In genomic region chr3:139355937-139356336, GRCh38 we compare ENCODE assay signal across 16 cellular contexts. TPM values are rescaled to one million over a fixed set of nuclear protein-coding genes. Genes with fewer than 3 reads are reported as not detected.
DNase-seq lines count a peak whose midpoint lies in the region; ATAC-seq, FAIRE-seq and TF ChIP-seq lines count a peak whose summit lies in the region.
"Had no signal": no experiment of that assay in that cellular context is flagged by ENCODE, and none has a peak within 500 bp of the region (broad histone marks: within the 10 kb centered on the region; RNA-seq: fewer than 3 reads in every experiment).

No MANE protein-coding gene starts in this region.

- H3K4me3 Mint-ChIP-seq in CD8-positive, alpha-beta T cell, result no peak overlapping the region
- no peak overlapping the region for H3K4me3 Mint-ChIP-seq in osteocyte (ENCODE audit: unreplicated experiment)

- TF ChIP-seq POLR2A in GM12891 (IDR thresholded peaks at IDR 0.05; ENCODE audit: low read depth, low read length), result no peak; the same call in 1 of the 2 replicates

- no peaks in the 10 kb centered on the region for H3K27me3 Mint-ChIP-seq in CD8-positive, alpha-beta T cell (ENCODE audit: low read depth)
- no peaks in the 10 kb centered on the region for H3K27me3 Mint-ChIP-seq in osteocyte (ENCODE audit: unreplicated experiment)

- H3K4me2 ChIP-seq in SK-N-SH, result no peak overlapping the region
- no peak overlapping the region for H3K4me2 ChIP-seq in mammary epithelial cell (ENCODE audit: insufficient read depth, low read depth, low read length)

- no peak for TF ChIP-seq EP300 in SK-N-SH (IDR thresholded peaks at IDR 0.05; ENCODE audit: borderline replicate concordance in 1 of 2, low read depth in 1 of 2, low read length in 1 of 2)

- H3K36me3 Mint-ChIP-seq in CD8-positive, alpha-beta T cell, result peaks cover 84% of the 10 kb centered on the region
- H3K36me3 Mint-ChIP-seq in osteocyte (ENCODE audit: unreplicated experiment), result peaks cover 68% of the 10 kb centered on the region

- no peak overlapping the region for H2AFZ ChIP-seq in SK-N-SH (ENCODE audit: low read depth)
- H2AFZ ChIP-seq in mammary epithelial cell (ENCODE audit: low read depth, low read length), result no peak overlapping the region

- H3K4me1 ChIP-seq in CD8-positive, alpha-beta T cell (ENCODE audit: insufficient read depth, low read length), result no peaks in the 10 kb centered on the region
- peaks cover 0 to 6% of the 10 kb centered on the region in 2 experiments; a peak in 1 of 4 replicates for H3K4me1 ChIP-seq in SK-N-SH (ENCODE audit: control insufficient read depth in 1 of 2, insufficient read depth in 2 of 2, low read depth in 1 of 2, low read length in 1 of 2)
- H3K4me1 ChIP-seq in mammary epithelial cell (ENCODE audit: insufficient read depth, low read length), result no peaks in the 10 kb centered on the region
- H3K4me1 ChIP-seq: HAP-1 had no signal

- peaks cover 63% of the 10 kb centered on the region for H3F3A ChIP-seq in SK-N-SH (replicated peaks; ENCODE audit: insufficient read depth)

- H3K79me2 ChIP-seq in SK-N-SH (ENCODE audit: insufficient read depth) (peaks cover 10% of the 10 kb centered on the region; the same call in 1 of the 2 replicates), mammary epithelial cell (ENCODE audit: insufficient read depth, low read length) (peaks cover 4% of the 10 kb centered on the region)

- H3K4me1 Mint-ChIP-seq in CD8-positive, alpha-beta T cell (ENCODE audit: low read depth), result no peaks in the 10 kb centered on the region
- H3K4me1 Mint-ChIP-seq in osteocyte (ENCODE audit: unreplicated experiment), result no peaks in the 10 kb centered on the region

- H3K9me3 ChIP-seq in CD8-positive, alpha-beta T cell (ENCODE audit: low read length), result no peaks in the 10 kb centered on the region
- H3K9me3 ChIP-seq in SK-N-SH (no peaks in the 10 kb centered on the region), mammary epithelial cell (replicated peaks; ENCODE audit: insufficient read depth, low read length) (no peaks in the 10 kb centered on the region)
- H3K9me3 ChIP-seq: HAP-1, heart left ventricle had no signal

- intact Hi-C loops in CD8-positive, alpha-beta T cell (cut with DNase I, micrococcal nuclease), result loop anchor here in 1 of 2 experiments (2.0 kb wide), 1 partner anchor 19 kb away; no protein-coding TSS in a partner anchor
- intact Hi-C loops in dorsolateral prefrontal cortex (cut with DNase I) (no loop called here), mammary epithelial cell (cut with micrococcal nuclease) (no loop called here)

- no peak for ATAC-seq in CD8-positive, alpha-beta T cell

- no peak overlapping the region for H3K27ac ChIP-seq in CD8-positive, alpha-beta T cell (ENCODE audit: low read depth, low read length)
- H3K27ac ChIP-seq in SK-N-SH (ENCODE audit: low read depth in 2 of 2, low read length in 1 of 2) (peak overlapping the region; percentile 0 to 47; a peak in 2 of 4 replicates), dorsolateral prefrontal cortex (peak overlapping the region in 57 of 59 donors; percentile 18 to 84 (median 70)), mammary epithelial cell (ENCODE audit: insufficient read depth, low read depth, low read length) (no peak overlapping the region)
- H3K27ac ChIP-seq: heart left ventricle had no signal

- no peak for FAIRE-seq in GM12891 (lab: Jason Lieb, UNC)
- FAIRE-seq: GM19239 had no signal

- H3K36me3 ChIP-seq in CD8-positive, alpha-beta T cell (ENCODE audit: insufficient read depth, low read length), result peaks cover 54% of the 10 kb centered on the region
- H3K36me3 ChIP-seq in SK-N-SH (replicated peaks in 1 of 2; ENCODE audit: control insufficient read depth in 1 of 2, insufficient read depth in 2 of 2, low read length in 1 of 2) (peaks cover 87 to 98% of the 10 kb centered on the region in 2 experiments), mammary epithelial cell (ENCODE audit: insufficient read depth, low read length) (peaks cover 41% of the 10 kb centered on the region)

- dilution Hi-C loops in mammary epithelial cell (cut with HindIII; ENCODE audit: low sequenced_read_pairs), result no loop called here

- peak overlapping the region; percentile 19 for H3K27ac Mint-ChIP-seq in CD8-positive, alpha-beta T cell
- H3K27ac Mint-ChIP-seq in osteocyte (ENCODE audit: unreplicated experiment), result peak overlapping the region; percentile 57

- H3K9ac ChIP-seq in SK-N-SH, result no peak overlapping the region
- no peak overlapping the region for H3K9ac ChIP-seq in mammary epithelial cell (ENCODE audit: insufficient read depth, low read length)

- no peak for TF ChIP-seq CTCF in CD8-positive, alpha-beta T cell (IDR thresholded peaks at IDR 0.05)
- TF ChIP-seq CTCF in SK-N-SH (IDR thresholded peaks at IDR 0.05) (no peak), dorsolateral prefrontal cortex (IDR thresholded peaks at IDR 0.05 in 54 of 56, conservative IDR thresholded peaks at IDR 0.05 in 2 of 56; ENCODE audit: low read depth in 1 of 56, partially characterized antibody in 56 of 56) (no peak), osteocyte (IDR thresholded peaks at IDR 0.05) (no peak), mammary epithelial cell (conservative IDR thresholded peaks at IDR 0.05 in 1 of 2, IDR thresholded peaks at IDR 0.05 in 1 of 2; ENCODE audit: extremely low read depth in 1 of 2, insufficient read depth in 1 of 2, low read depth in 1 of 2, low read length in 2 of 2) (no peak)

- CTCF ChIA-PET in CD8-positive, alpha-beta T cell (lab: Charles Lee), result no interaction called here
- CTCF ChIA-PET in SK-N-SH (lab: Yijun Ruan, JAX), result interaction anchor here (0.8 to 4.1 kb wide), 8 partner anchors 10 to 206 kb away, joined by 3 to 35 read pairs (median 10); partner anchors contain the start of gene MRPS22
- CTCF ChIA-PET in mammary epithelial cell (lab: Charles Lee; ENCODE audit: low non-redundant PET), result no interaction called here

- H4K20me1 ChIP-seq in SK-N-SH (ENCODE audit: insufficient read depth) (peaks cover 8% of the 10 kb centered on the region; the same call in 1 of the 2 replicates), mammary epithelial cell (ENCODE audit: insufficient read depth, low read length) (no peaks in the 10 kb centered on the region)

- no peak for DNase-seq in CD8-positive, alpha-beta T cell
- DNase-seq in SK-N-SH (no peak), dorsolateral prefrontal cortex (no peak), osteocyte (ENCODE audit: extremely low spot score, unreplicated experiment) (no peak), NCI-H524 treated with DMSO at 0.1 percent for 48 hours (lab: John Stamatoyannopoulos, UW) (no peak), NK-92 (lab: John Stamatoyannopoulos, UW; ENCODE audit: unreplicated experiment) (no peak), GM12891 (ENCODE audit: insufficient read length, low spot score) (no peak), mammary epithelial cell (no peak)
- DNase-seq: heart left ventricle; MM.1S; NCI-H187; NCI-H446; stimulated activated naive CD4-positive, alpha-beta T cell; T-helper 1 cell had no signal

- no TSS peak for BruUV-seq in mammary epithelial cell (replicated peaks; lab: Mats Ljungman, UMichigan)

- WGBS in SK-N-SH (ENCODE audit: low lambda C conversion rate), result 33% methylated on average over 1 of the region's 1 CpG
- WGBS in mammary epithelial cell (ENCODE audit: low coverage, missing lambda C conversion rate), result 92% methylated on average over 1 of the region's 1 CpG

- no peaks in the 10 kb centered on the region for H3K9me2 ChIP-seq in SK-N-SH

- no peak for TF ChIP-seq RAD21 in SK-N-SH (IDR thresholded peaks at IDR 0.05; ENCODE audit: low read length)

- no peak overlapping the region for H3K4me3 ChIP-seq in CD8-positive, alpha-beta T cell (ENCODE audit: low read depth, low read length)
- H3K4me3 ChIP-seq in SK-N-SH (ENCODE audit: low read depth in 2 of 2, low read length in 1 of 2) (no peak overlapping the region), dorsolateral prefrontal cortex (peak overlapping the region in 1 of 59 donors; percentile 33), mammary epithelial cell (replicated peaks in 1 of 3; ENCODE audit: insufficient read depth in 1 of 3, low read depth in 2 of 3, low read length in 3 of 3) (no peak overlapping the region)
- H3K4me3 ChIP-seq: HAP-1, heart left ventricle had no signal

- H3K27me3 ChIP-seq in CD8-positive, alpha-beta T cell (ENCODE audit: insufficient read depth, low read length), result no peaks in the 10 kb centered on the region
- H3K27me3 ChIP-seq in SK-N-SH (ENCODE audit: insufficient read depth) (no peaks in the 10 kb centered on the region), dorsolateral prefrontal cortex (no peaks in the 10 kb centered on the region), mammary epithelial cell (ENCODE audit: insufficient read depth, low read length) (no peaks in the 10 kb centered on the region)
- H3K27me3 ChIP-seq: heart left ventricle had no signal

- POLR2A ChIA-PET in CD8-positive, alpha-beta T cell (lab: Charles Lee), result no interaction called here
- POLR2A ChIA-PET in SK-N-SH (lab: Yijun Ruan, JAX), result no interaction called here

- in situ Hi-C loops in mammary epithelial cell (cut with MboI; ENCODE audit: low sequenced_read_pairs in 2 of 2), result no loop called here

- H3K9me3 Mint-ChIP-seq in CD8-positive, alpha-beta T cell, result no peaks in the 10 kb centered on the region
- no peaks in the 10 kb centered on the region for H3K9me3 Mint-ChIP-seq in osteocyte (ENCODE audit: unreplicated experiment)

TF ChIP-seq in SK-N-SH, 30 proteins besides CTCF, POLR2A, EP300 and RAD21 (continues in another document):
- TF ChIP-seq RXRA (IDR thresholded peaks at IDR 0.05; ENCODE audit: borderline replicate concordance, low read depth) (no peak), GABPA (IDR thresholded peaks at IDR 0.05; ENCODE audit: low read depth) (no peak)

TF ChIP-seq in GM12891, 5 proteins besides CTCF, POLR2A, EP300 and RAD21 (continues in another document):
- TF ChIP-seq POU2F2 (IDR thresholded peaks at IDR 0.05; ENCODE audit: low read depth, low read length) (no peak), POLR2AphosphoS5 (IDR thresholded peaks at IDR 0.05; ENCODE audit: low read depth, low read length) (no peak), SPI1 (IDR thresholded peaks at IDR 0.05; ENCODE audit: low read depth, low read length) (no peak)

RNA-seq across cellular contexts. Expression of gene MRPS22, which starts 12.1 kb away (rescaled TPM):
- total RNA-seq in CD8-positive, alpha-beta T cell, result 10 to 100 TPM; 55.4 to 57.6 TPM
- polyA plus RNA-seq in SK-N-SH (2012; rRNA removed) (50.6 and 53.0 TPM in 2 replicates), mammary epithelial cell (46.9 TPM)
- polyA plus RNA-seq in SK-N-SH (2012; cell fraction: cytosol; rRNA removed), result 56.5 and 72.9 TPM in 2 replicates
- polyA plus RNA-seq in SK-N-SH (2012; cell fraction: nucleus; rRNA removed), result 51.1 and 55.6 TPM in 2 replicates
- total RNA-seq in dorsolateral prefrontal cortex (10 to 100 TPM; 30.2 to 62.0 (median 46.2) TPM), osteocyte (30.4 and 35.8 TPM in 2 replicates), mammary epithelial cell (10 to 100 TPM; 46.3 to 54.3 TPM)
- polyA plus RNA-seq in GM12891 (2012; ENCODE audit: low read depth, missing spikeins), result 44.1 TPM
- polyA minus RNA-seq in mammary epithelial cell, result 12.9 TPM

RNA-seq across cellular contexts. Expression of gene COPB2, which starts 33.5 kb away (rescaled TPM):
- total RNA-seq in CD8-positive, alpha-beta T cell, result 10 to 100 TPM; 12.8 to 16.4 TPM
- 69.7 and 98.7 TPM in 2 replicates for polyA plus RNA-seq in SK-N-SH (2012; rRNA removed)
- 87.4 and 92.9 TPM in 2 replicates for polyA plus RNA-seq in SK-N-SH (2012; cell fraction: cytosol; rRNA removed)
- 42.1 and 104 TPM in 2 replicates for polyA plus RNA-seq in SK-N-SH (2012; cell fraction: nucleus; rRNA removed)
- 100 to 1,000 TPM in 27 of 120 experiments, 10 to 100 TPM in 93; 59.7 to 117 (median 91.2) TPM for total RNA-seq in dorsolateral prefrontal cortex
- total RNA-seq in osteocyte, result 171 and 178 TPM in 2 replicates
- polyA plus RNA-seq in GM12891 (2012; ENCODE audit: low read depth, missing spikeins), result 67.3 TPM
- total RNA-seq in mammary epithelial cell, result 100 to 1,000 TPM; 108 to 132 TPM
- 86.5 TPM for polyA plus RNA-seq in mammary epithelial cell
- polyA minus RNA-seq in mammary epithelial cell, result 92.9 TPM

Comparison
In these comparisons a context has a peak if more than half of its experiments do, and no peak if none do; other contexts are left out.
1. H3K27ac ChIP-seq: peak in SK-N-SH (2 of 2) and dorsolateral prefrontal cortex (57 of 59); none in CD8-positive, alpha-beta T cell (single experiment) and mammary epithelial cell (single experiment).